ENCODE assay signal across 20 cellular contexts in genomic region chr7:83836028-83836427, GRCh38.
"Had no signal": no experiment of that assay in that cellular context is flagged by ENCODE, and none has a peak within 500 bp of the region (broad histone marks: within the 10 kb centered on the region; RNA-seq: fewer than 3 reads in every experiment).

No MANE protein-coding gene starts in this region.

- H3K27me3 ChIP-seq: cardiac muscle cell, neural progenitor cell, tibial nerve, uterus had no signal

- H3K36me3 ChIP-seq: cardiac muscle cell, neural progenitor cell, tibial nerve, uterus had no signal

- ATAC-seq: activated CD8-positive, alpha-beta T cell treated with anti-CD3 and anti-CD28 coated beads for 36 hours; activated T-helper 17 cell treated with anti-CD3 and anti-CD28 coated beads, Interleukin-2, amount 50 U/mL, for 72 hours; effector memory CD8-positive, alpha-beta T cell; mucosa of descending colon; psoas muscle; right cardiac atrium; stimulated activated naive CD8-positive, alpha-beta T cell treated with anti-CD3 and anti-CD28 coated beads, Interleukin-15, Interleukin-2, amounts not matched to agents 100 U/mL and 50 U/mL, for 24 hours had no signal

- H3K4me1 ChIP-seq: psoas muscle, uterus had no signal

- H3K4me3 Mint-ChIP-seq: activated B cell treated with CpG ODN at 0.5 μM for 24 hours; activated CD8-positive, alpha-beta T cell treated with anti-CD3 and anti-CD28 coated beads for 36 hours; activated naive CD8-positive, alpha-beta T cell treated with anti-CD3 and anti-CD28 coated beads for 36 hours; activated T-helper 17 cell treated with anti-CD3 and anti-CD28 coated beads, Interleukin-2, amount 50 U/mL, for 72 hours; effector memory CD8-positive, alpha-beta T cell; naive B cell; neural progenitor cell had no signal

- H3K27ac ChIP-seq: cardiac muscle cell, neural progenitor cell, psoas muscle, tibial nerve, uterus had no signal

- H3K9ac ChIP-seq: neural progenitor cell had no signal

- DNase-seq: activated B cell treated with CpG ODN at 0.5 μM for 24 hours; activated CD4-positive, alpha-beta T cell treated with anti-CD3 and anti-CD28 coated beads for 4 hours; activated CD8-positive, alpha-beta T cell treated with anti-CD3 and anti-CD28 coated beads for 36 hours; activated naive CD4-positive, alpha-beta T cell; activated naive CD8-positive, alpha-beta T cell treated with anti-CD3 and anti-CD28 coated beads for 36 hours; activated T-cell treated with anti-CD3 and anti-CD28 coated beads, Interleukin-2, amount 50 U/mL, for 1 hour; amniotic stem cell; effector memory CD8-positive, alpha-beta T cell; mesenchymal stem cell; mucosa of descending colon; naive B cell; psoas muscle; right cardiac atrium; stimulated activated naive CD8-positive, alpha-beta T cell treated with anti-CD3 and anti-CD28 coated beads, Interleukin-15, Interleukin-2, amounts not matched to agents 100 U/mL and 50 U/mL, for 24 hours; substantia nigra; uterus had no signal

- H3K27ac Mint-ChIP-seq: activated B cell treated with CpG ODN at 0.5 μM for 24 hours; activated CD8-positive, alpha-beta T cell treated with anti-CD3 and anti-CD28 coated beads for 36 hours; activated naive CD8-positive, alpha-beta T cell treated with anti-CD3 and anti-CD28 coated beads for 36 hours; activated T-helper 17 cell treated with anti-CD3 and anti-CD28 coated beads, Interleukin-2, amount 50 U/mL, for 72 hours; effector memory CD8-positive, alpha-beta T cell; naive B cell; neural progenitor cell had no signal

- H3K9me3 Mint-ChIP-seq: activated B cell treated with CpG ODN at 0.5 μM for 24 hours; activated CD8-positive, alpha-beta T cell treated with anti-CD3 and anti-CD28 coated beads for 36 hours; activated naive CD8-positive, alpha-beta T cell treated with anti-CD3 and anti-CD28 coated beads for 36 hours; naive B cell; neural progenitor cell had no signal

- H3K36me3 Mint-ChIP-seq: activated naive CD8-positive, alpha-beta T cell treated with anti-CD3 and anti-CD28 coated beads for 36 hours; naive B cell; neural progenitor cell had no signal

- H3K27me3 Mint-ChIP-seq: activated B cell treated with CpG ODN at 0.5 μM for 24 hours; activated CD8-positive, alpha-beta T cell treated with anti-CD3 and anti-CD28 coated beads for 36 hours; activated naive CD8-positive, alpha-beta T cell treated with anti-CD3 and anti-CD28 coated beads for 36 hours; activated T-helper 17 cell treated with anti-CD3 and anti-CD28 coated beads, Interleukin-2, amount 50 U/mL, for 72 hours; effector memory CD8-positive, alpha-beta T cell; naive B cell had no signal

- H3K9me3 ChIP-seq: mucosa of descending colon, psoas muscle, tibial nerve, uterus had no signal

- H3K4me1 Mint-ChIP-seq: activated B cell treated with CpG ODN at 0.5 μM for 24 hours; activated naive CD8-positive, alpha-beta T cell treated with anti-CD3 and anti-CD28 coated beads for 36 hours; activated T-helper 17 cell treated with anti-CD3 and anti-CD28 coated beads, Interleukin-2, amount 50 U/mL, for 72 hours; naive B cell had no signal

- H3K4me3 ChIP-seq: cardiac muscle cell, mucosa of descending colon, neural progenitor cell, psoas muscle, tibial nerve, uterus had no signal
